In the genomic region with DNA sequence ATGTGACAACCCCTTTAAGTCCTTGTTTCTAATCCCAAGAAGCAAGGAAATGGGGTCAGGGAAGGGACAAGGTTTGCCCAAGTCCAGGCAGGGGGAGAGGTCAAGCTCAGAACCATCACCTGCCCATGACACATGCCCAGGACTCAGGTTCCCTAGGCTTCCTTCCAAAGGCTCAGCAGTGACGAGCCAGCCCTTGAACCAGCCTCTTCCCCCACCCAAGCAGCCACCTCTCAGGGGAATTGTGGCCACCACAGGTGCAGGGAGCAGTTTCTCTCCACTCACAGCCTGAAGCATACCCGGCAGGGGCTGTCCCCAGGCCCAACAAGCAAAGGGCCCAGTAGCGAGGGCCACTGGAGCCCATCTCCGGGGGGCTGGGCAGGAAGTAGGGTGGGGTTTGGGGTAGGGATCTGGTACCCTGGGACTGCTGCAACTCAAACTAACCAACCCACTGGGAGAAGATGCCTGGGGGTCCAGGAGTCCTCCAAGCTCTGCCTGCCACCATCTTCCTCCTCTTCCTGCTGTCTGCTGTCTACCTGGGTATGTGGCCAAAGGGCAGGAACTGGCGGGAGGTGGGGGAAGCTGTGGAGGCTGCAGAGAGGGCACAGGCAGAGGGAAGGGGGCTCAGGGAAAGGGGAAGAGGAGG, we compare ENCODE assay signal across 8 cellular contexts. TPM values are rescaled to one million over a fixed set of nuclear protein-coding genes. Genes with fewer than 3 reads are reported as not detected.
DNase-seq lines count a peak whose midpoint lies in the region; ATAC-seq and TF ChIP-seq lines count a peak whose summit lies in the region.

Gene CD79A (plus strand): TSS at position 433 of the 643 bp plus-strand sequence. CDS start 26 bp downstream, at position 459.

- no peaks in the 10 kb centered on the region for H3K9me3 ChIP-seq in breast epithelium
- H3K9me3 ChIP-seq in upper lobe of left lung: no peaks in the 10 kb centered on the region

- ATAC-seq in HG02870 (IDR thresholded peaks at IDR 0.05; ENCODE audit: unreplicated experiment) (peak; percentile 53), activated B cell treated with CpG ODN at 0.5 μM for 24 hours (ENCODE audit: low read depth) (peak; percentile 72), upper lobe of left lung (ENCODE audit: low FRiP score in 2 of 2) (no peak), omental fat pad (ENCODE audit: low FRiP score) (no peak)

- H3K27me3 ChIP-seq in breast epithelium (no peaks in the 10 kb centered on the region), upper lobe of left lung (no peaks in the 10 kb centered on the region)

- H3K27me3 Mint-ChIP-seq in MCF 10A (ENCODE audit: insufficient read depth, unreplicated experiment) (no peaks in the 10 kb centered on the region), activated B cell treated with CpG ODN at 0.5 μM for 24 hours (no peaks in the 10 kb centered on the region)

- intact Hi-C loops in breast epithelium (cut with DNase I; ENCODE audit: low total_unique reads) (no loop called here), MCF 10A (cut with micrococcal nuclease) (no loop called here), activated B cell treated with CpG ODN at 0.5 μM for 24 hours (cut with micrococcal nuclease) (loop anchor here (1.0 to 5.0 kb wide), 5 partner anchors 17 to 1265 kb away; partner anchors contain the start of genes RABAC1, RPS19 and ZNF574)

- H3K27ac Mint-ChIP-seq in MCF 10A (ENCODE audit: low read depth, unreplicated experiment) (no peak within 1 kb of the TSS), activated B cell treated with CpG ODN at 0.5 μM for 24 hours (peak within 1 kb of the TSS; percentile 98)

- H3K4me1 ChIP-seq in breast epithelium: no peaks in the 10 kb centered on the region
- H3K4me1 ChIP-seq in upper lobe of left lung: peaks cover 18 to 36% (median 29%) of the 10 kb centered on the region in 4 donors

- H3K4me3 Mint-ChIP-seq in MCF 10A (ENCODE audit: unreplicated experiment) (no peak within 1 kb of the TSS), activated B cell treated with CpG ODN at 0.5 μM for 24 hours (peak within 1 kb of the TSS; percentile 98)

- no peaks in the 10 kb centered on the region for H3K36me3 ChIP-seq in breast epithelium
- peaks cover under 1 to 9% (median 3%) of the 10 kb centered on the region in 4 donors for H3K36me3 ChIP-seq in upper lobe of left lung

- DNase-seq in breast epithelium (ENCODE audit: low spot score in 2 of 2) (no peak), MCF 10A (ENCODE audit: unreplicated experiment) (no peak), activated B cell treated with CpG ODN at 0.5 μM for 24 hours (peak; percentile 86), upper lobe of left lung (no peak), pons (ENCODE audit: low spot score) (no peak), H4 (ENCODE audit: low spot score) (no peak), omental fat pad (ENCODE audit: low spot score) (no peak)

- peaks cover under 1% of the 10 kb centered on the region for H3K4me1 Mint-ChIP-seq in MCF 10A (ENCODE audit: insufficient read depth, unreplicated experiment)
- H3K4me1 Mint-ChIP-seq in activated B cell treated with CpG ODN at 0.5 μM for 24 hours: peaks cover 89% of the 10 kb centered on the region

- H3K9me3 Mint-ChIP-seq in MCF 10A (ENCODE audit: unreplicated experiment): no peaks in the 10 kb centered on the region
- H3K9me3 Mint-ChIP-seq in activated B cell treated with CpG ODN at 0.5 μM for 24 hours: no peaks in the 10 kb centered on the region

- CTCF ChIA-PET in MCF 10A (lab: Yijun Ruan, JAX): interaction anchor here (0.7 kb wide), 1 partner anchor 60 kb away, joined by 3 read pairs; no protein-coding TSS in a partner anchor
- CTCF ChIA-PET in activated B cell treated with CpG ODN at 0.5 μM for 24 hours (lab: Charles Lee): interaction anchor here (1.0 to 5.9 kb wide), 5 partner anchors 8 to 74 kb away, joined by 3 to 55 read pairs (median 3); partner anchors contain the start of gene RPS19

- POLR2A ChIA-PET in MCF 10A (lab: Yijun Ruan, JAX): interaction anchor here (9.5 kb wide), 1 partner anchor 15 kb away, joined by 134 read pairs; the partner anchor contains the start of gene RPS19
- POLR2A ChIA-PET in activated B cell treated with CpG ODN at 0.5 μM for 24 hours (lab: Charles Lee): interaction anchor here (0.5 to 11.4 kb wide), 15 partner anchors 8 to 252 kb away, joined by 3 to 279 read pairs (median 9); partner anchors contain the start of genes ARHGEF1, ERFL, RABAC1 and RPS19

- TF ChIP-seq EP300 in upper lobe of left lung (IDR thresholded peaks at IDR 0.05): no peak

- H3K4me3 ChIP-seq in breast epithelium (no peak within 1 kb of the TSS), upper lobe of left lung (no peak within 1 kb of the TSS)

- TF ChIP-seq CTCF in breast epithelium (IDR thresholded peaks at IDR 0.05): no peak
- TF ChIP-seq CTCF in MCF 10A (IDR thresholded peaks at IDR 0.05; ENCODE audit: unreplicated experiment): no peak
- no peak for TF ChIP-seq CTCF in activated B cell treated with CpG ODN at 0.5 μM for 24 hours (IDR thresholded peaks at IDR 0.05)
- no peak for TF ChIP-seq CTCF in upper lobe of left lung (IDR thresholded peaks at IDR 0.05)
- TF ChIP-seq CTCF in omental fat pad (IDR thresholded peaks at IDR 0.05): no peak

- no TSS peak for BruUV-seq in MCF 10A (replicated peaks; lab: Mats Ljungman, UMichigan)

- H3K27ac ChIP-seq in breast epithelium (peak within 1 kb of the TSS; percentile 6 to 19), upper lobe of left lung (peak within 1 kb of the TSS in 3 of 4 donors; percentile 49 to 75 (median 65))

- TF ChIP-seq POLR2A in breast epithelium (IDR thresholded peaks at IDR 0.05): no peak
- no peak for TF ChIP-seq POLR2A in upper lobe of left lung (IDR thresholded peaks at IDR 0.05)

- peaks cover 25% of the 10 kb centered on the region for H3K36me3 Mint-ChIP-seq in MCF 10A (ENCODE audit: insufficient read depth, unreplicated experiment)
- H3K36me3 Mint-ChIP-seq in activated B cell treated with CpG ODN at 0.5 μM for 24 hours (ENCODE audit: low read depth): peaks cover 46% of the 10 kb centered on the region

- 51 to 63% methylated on average over 2 to 4 of the region's 5 CpGs for WGBS in upper lobe of left lung, 2 donors

RNA-seq across cellular contexts. Expression of gene CD79A, which starts in this region (rescaled TPM):
- total RNA-seq in breast epithelium (1 to 10 TPM in 2 of 3 donors, under 1 TPM in 1; 0.80 to 2.9 (median 1.8) TPM), MCF 10A (2022) (not detected in 2 replicates), activated B cell treated with CpG ODN at 0.5 μM for 24 hours (889 and 943 TPM in 2 replicates), upper lobe of left lung (1 to 10 TPM in 4 of 6 donors, under 1 TPM in 1, not detected in 1; 0.76 to 4.7 (median 4.1) TPM), omental fat pad (1 to 10 TPM in 1 of 4 donors, under 1 TPM in 1, not detected in 2; 0.72 to 1.8 TPM)
- not detected in 2 replicates for total RNA-seq in H4 (2014; rRNA removed; shearing (Covaris generic))

Comparison
In these comparisons a context has a peak if more than half of its experiments do, and no peak if none do; other contexts are left out.
1. RNA of gene CD79A (total RNA-seq): 889 to 943 TPM in activated B cell treated with CpG ODN at 0.5 μM for 24 hours; 0.76 to 4.7 TPM in upper lobe of left lung, 0.80 to 2.9 TPM in breast epithelium, 0.72 to 1.8 TPM in omental fat pad, not detected in H4 and not detected in MCF 10A; every median in the first group is over 100 times any median in the second.
2. ATAC-seq: peak in HG02870 (single experiment) and activated B cell treated with CpG ODN at 0.5 μM for 24 hours (single experiment); none in upper lobe of left lung (0 of 2) and omental fat pad (single experiment).